In the genomic region with DNA sequence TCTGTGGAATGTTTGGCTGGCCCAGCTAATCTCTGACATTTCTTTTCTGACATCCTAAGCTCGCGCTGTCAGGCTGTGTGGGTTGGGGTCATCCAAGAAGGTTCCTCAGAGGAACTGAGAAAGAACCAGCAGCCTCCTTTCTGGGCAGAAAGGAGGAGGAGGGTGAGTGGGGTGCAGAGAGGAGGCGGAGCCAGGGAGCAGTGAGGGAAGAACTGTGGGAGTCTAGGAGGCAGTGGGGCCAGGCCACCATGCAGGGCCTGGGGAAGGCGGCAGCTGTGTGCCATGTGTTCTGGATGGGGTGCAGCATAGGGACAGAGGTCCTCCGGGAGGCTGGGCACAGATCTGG, we compare ENCODE assay signal across 10 cellular contexts. TPM values are rescaled to one million over a fixed set of nuclear protein-coding genes. Genes with fewer than 3 reads are reported as not detected.
DNase-seq lines count a peak whose midpoint lies in the region; ATAC-seq and TF ChIP-seq lines count a peak whose summit lies in the region.
"Had no signal": no experiment of that assay in that cellular context is flagged by ENCODE, and none has a peak within 500 bp of the region (broad histone marks: within the 10 kb centered on the region; RNA-seq: fewer than 3 reads in every experiment).

No MANE protein-coding gene starts in this region.

- H3K9me2 ChIP-seq in hepatocyte (replicated peaks; ENCODE audit: insufficient read depth) = no peaks in the 10 kb centered on the region

- H3K9ac ChIP-seq in OCI-LY3 (ENCODE audit: low read length) = peak overlapping the region; percentile 99

- H3K4me3 ChIP-seq in OCI-LY3 (ENCODE audit: low read length) (peak overlapping the region; percentile 95), hepatocyte (no peak overlapping the region)
- H3K4me3 ChIP-seq: esophagus muscularis mucosa had no signal

- H3K9me3 Mint-ChIP-seq in CD14-positive monocyte (peaks cover 0 to 17% (median 0%) of the 10 kb centered on the region in 7 donors), glutamatergic neuron (ENCODE audit: unreplicated experiment) (peaks cover 3% of the 10 kb centered on the region)

- H3K4me1 ChIP-seq in OCI-LY3 (ENCODE audit: low read length) (peaks cover 80% of the 10 kb centered on the region), hepatocyte (ENCODE audit: insufficient read depth) (peaks cover 7% of the 10 kb centered on the region)

- H3K27ac Mint-ChIP-seq in CD14-positive monocyte (peak overlapping the region in 5 of 7 donors; percentile 17 to 58 (median 23)), glutamatergic neuron (ENCODE audit: unreplicated experiment) (no peak overlapping the region)

- H3K79me2 ChIP-seq in OCI-LY3 (ENCODE audit: low read length) (peaks cover 100% of the 10 kb centered on the region), hepatocyte (peaks cover 5% of the 10 kb centered on the region)

- H3K27me3 Mint-ChIP-seq in CD14-positive monocyte (ENCODE audit: low read depth in 3 of 3) = peaks cover 25 to 37% (median 30%) of the 10 kb centered on the region in 3 donors
- H3K27me3 Mint-ChIP-seq in glutamatergic neuron (ENCODE audit: unreplicated experiment) = peaks cover 10% of the 10 kb centered on the region

- H3K9me3 ChIP-seq in OCI-LY3 (ENCODE audit: insufficient read depth, low read length) (no peaks in the 10 kb centered on the region), hepatocyte (ENCODE audit: low read depth) (no peaks in the 10 kb centered on the region)
- H3K9me3 ChIP-seq: esophagus muscularis mucosa had no signal

- H3K27me3 ChIP-seq in OCI-LY3 (ENCODE audit: low read depth, low read length) (no peaks in the 10 kb centered on the region), hepatocyte (peaks cover 21% of the 10 kb centered on the region)

- ATAC-seq in GM18511 (IDR thresholded peaks at IDR 0.05; ENCODE audit: unreplicated experiment) = peak; percentile 47
- no peak for ATAC-seq in HG02870 (IDR thresholded peaks at IDR 0.05; ENCODE audit: unreplicated experiment)

- H2AFZ ChIP-seq in OCI-LY3 (ENCODE audit: low read depth, low read length) = no peak overlapping the region
- no peak overlapping the region for H2AFZ ChIP-seq in hepatocyte

- H3K36me3 Mint-ChIP-seq in CD14-positive monocyte = peaks cover 0 to 9% of the 10 kb centered on the region in 2 donors
- no peaks in the 10 kb centered on the region for H3K36me3 Mint-ChIP-seq in glutamatergic neuron (ENCODE audit: unreplicated experiment)

- intact Hi-C loops in CD14-positive monocyte (cut with micrococcal nuclease) = no loop called here

- H3K4me2 ChIP-seq in OCI-LY3 (ENCODE audit: low read length) = peak overlapping the region; percentile 95
- H3K4me2 ChIP-seq in hepatocyte = no peak overlapping the region

- peaks cover 94% of the 10 kb centered on the region for H3K36me3 ChIP-seq in OCI-LY3 (replicated peaks; ENCODE audit: low read depth, low read length)
- no peaks in the 10 kb centered on the region for H3K36me3 ChIP-seq in hepatocyte (replicated peaks; ENCODE audit: insufficient read depth, low read depth)
- H3K36me3 ChIP-seq: esophagus muscularis mucosa had no signal

- H4K20me1 ChIP-seq in OCI-LY3 (ENCODE audit: insufficient read depth, low read length) (peaks cover 95% of the 10 kb centered on the region), hepatocyte (ENCODE audit: insufficient read depth, poor library complexity, severe bottlenecking) (no peaks in the 10 kb centered on the region)

- H3K4me3 Mint-ChIP-seq in CD14-positive monocyte = peak overlapping the region; percentile 29 to 54
- peak overlapping the region; percentile 42 for H3K4me3 Mint-ChIP-seq in glutamatergic neuron (ENCODE audit: unreplicated experiment)

- H3K4me1 Mint-ChIP-seq in CD14-positive monocyte (peaks cover 34% of the 10 kb centered on the region), glutamatergic neuron (ENCODE audit: low read depth, unreplicated experiment) (peaks cover 18% of the 10 kb centered on the region)

- H3K27ac ChIP-seq in OCI-LY3 (ENCODE audit: low read length) (peak overlapping the region; percentile 85), hepatocyte (no peak overlapping the region)
- H3K27ac ChIP-seq: esophagus muscularis mucosa had no signal

- 94% methylated on average over 5 of the region's 5 CpGs for WGBS in hepatocyte (ENCODE audit: low lambda C conversion rate, missing lambda C conversion rate)

- DNase-seq in CD14-positive monocyte (ENCODE audit: low spot score) (no peak), glutamatergic neuron (no peak), hepatocyte (ENCODE audit: low spot score) (no peak), SHP77 (lab: John Stamatoyannopoulos, UW) (no peak), KG1 (lab: John Stamatoyannopoulos, UW) (no peak)
- DNase-seq: NCI-H1436 treated with DMSO at 0.1 percent for 48 hours had no signal

- no peak for TF ChIP-seq CTCF in CD14-positive monocyte (IDR thresholded peaks at IDR 0.05)
- no peak for TF ChIP-seq CTCF in OCI-LY3 (IDR thresholded peaks at IDR 0.05; ENCODE audit: low read depth, low read length)
- TF ChIP-seq CTCF in glutamatergic neuron (IDR thresholded peaks at IDR 0.05; ENCODE audit: partially characterized antibody, unreplicated experiment) = no peak
- TF ChIP-seq CTCF in hepatocyte (IDR thresholded peaks at IDR 0.05; ENCODE audit: poor library complexity) = no peak

RNA-seq across cellular contexts. Expression of gene SEMA7A, which starts 5.3 kb away (rescaled TPM):
- polyA plus RNA-seq in CD14-positive monocyte = under 1 TPM; 0.04 to 0.15 TPM
- total RNA-seq in glutamatergic neuron (ENCODE audit: unreplicated experiment) = 16.2 TPM
- total RNA-seq in hepatocyte = 9.5 and 12.0 TPM in 2 replicates
- polyA plus RNA-seq in hepatocyte = 2.4 and 4.6 TPM in 2 replicates

RNA-seq across cellular contexts. Expression of gene UBL7, which starts 32.5 kb away (rescaled TPM):
- polyA plus RNA-seq in CD14-positive monocyte (100 to 1,000 TPM in 1 of 2 donors, 10 to 100 TPM in 1; 95.1 to 103 TPM), hepatocyte (50.9 and 60.2 TPM in 2 replicates)
- total RNA-seq in glutamatergic neuron (ENCODE audit: unreplicated experiment) (62.6 TPM), hepatocyte (39.2 and 54.6 TPM in 2 replicates)
